15 cellular contexts compared by ENCODE assay signal in genomic region chr22:48749555-48750227, GRCh38.
"Had no signal": no experiment of that assay in that cellular context is flagged by ENCODE, and none has a peak within 500 bp of the region (broad histone marks: within the 10 kb centered on the region; RNA-seq: fewer than 3 reads in every experiment).

No MANE protein-coding gene starts in this region.

- DNase-seq: activated CD4-positive, alpha-beta T cell treated with anti-CD3 and anti-CD28 coated beads, Interleukin-2, amount 10 ng/mL, durations not matched to agents 7 days and 5 days; activated CD4-positive, CD25-positive, alpha-beta regulatory T cell; activated naive CD4-positive, alpha-beta T cell treated with anti-CD3 and anti-CD28 coated beads, Interleukin-2, amount 50 U/mL, for 16 hours; caudate nucleus; cortex of kidney; effector memory CD4-positive, alpha-beta T cell; hippocampal formation; mammary epithelial cell; natural killer cell; ovary; T-helper 2 cell had no signal

- H3K27ac ChIP-seq: adrenal gland, epithelial cell of prostate, ovary, tibial artery had no signal

- ATAC-seq: natural killer cell had no signal

- H3K27me3 ChIP-seq: adrenal gland, ovary, tibial artery had no signal

- H3K4me1 ChIP-seq: adrenal gland, tibial artery had no signal

- FAIRE-seq: TTC549 had no signal

- H3K4me3 ChIP-seq: adrenal gland, ovary, tibial artery had no signal

- H3K9me3 ChIP-seq: adrenal gland, ovary, tibial artery had no signal

- H3K36me3 ChIP-seq: adrenal gland, ovary, tibial artery had no signal
